In genomic region chr4:105147226-105148151, GRCh38 we compare ENCODE assay signal across 2 cellular contexts.
TF ChIP-seq lines count a peak whose summit lies in the region.

No MANE protein-coding gene starts in this region.

TF ChIP-seq in WTC11, 78 proteins besides CTCF, POLR2A, EP300 and RAD21 (continued from another document):
- TF ChIP-seq ZNF532 (CRISPR knock-in tag; IDR thresholded peaks at IDR 0.05; ENCODE audit: borderline replicate concordance), result no peak
- TF ChIP-seq ZNF121 (CRISPR knock-in tag; IDR thresholded peaks at IDR 0.05), result no peak
- no peak for TF ChIP-seq SOX15 (CRISPR knock-in tag; IDR thresholded peaks at IDR 0.05)
- no peak for TF ChIP-seq PREB (CRISPR knock-in tag; IDR thresholded peaks at IDR 0.05; ENCODE audit: borderline replicate concordance)
- TF ChIP-seq GABPB1 (CRISPR knock-in tag; IDR thresholded peaks at IDR 0.05), result no peak
- TF ChIP-seq ZNF219 (CRISPR knock-in tag; IDR thresholded peaks at IDR 0.05; ENCODE audit: borderline replicate concordance), result no peak
- no peak for TF ChIP-seq CBFB (CRISPR knock-in tag; IDR thresholded peaks at IDR 0.05; ENCODE audit: low read depth)
- TF ChIP-seq E2F5 (CRISPR knock-in tag; IDR thresholded peaks at IDR 0.05), result no peak
- TF ChIP-seq ZSCAN18 (CRISPR knock-in tag; IDR thresholded peaks at IDR 0.05), result no peak
- no peak for TF ChIP-seq ATF6 (CRISPR knock-in tag; IDR thresholded peaks at IDR 0.05)
- TF ChIP-seq IRF1 (CRISPR knock-in tag; IDR thresholded peaks at IDR 0.05), result no peak
- TF ChIP-seq ZMAT4 (CRISPR knock-in tag; IDR thresholded peaks at IDR 0.05), result no peak
- TF ChIP-seq NR3C1 (CRISPR knock-in tag; conservative IDR thresholded peaks at IDR 0.05; ENCODE audit: low read depth), result no peak
- TF ChIP-seq IRF2 (CRISPR knock-in tag; IDR thresholded peaks at IDR 0.05; ENCODE audit: borderline replicate concordance, low read depth), result no peak
- TF ChIP-seq TEAD1 (CRISPR knock-in tag; IDR thresholded peaks at IDR 0.05), result no peak
- TF ChIP-seq GRHL2 (CRISPR knock-in tag; IDR thresholded peaks at IDR 0.05; ENCODE audit: insufficient replicate concordance, severe bottlenecking), result no peak

TF ChIP-seq in HepG2, 621 proteins besides CTCF, POLR2A, EP300 and RAD21 (continued from another document):
- no peak for TF ChIP-seq HNF1A (IDR thresholded peaks at IDR 0.05; ENCODE audit: low read depth)
- no peak for TF ChIP-seq HNF1A (CRISPR knock-in tag; IDR thresholded peaks at IDR 0.05; ENCODE audit: borderline replicate concordance)
